In genomic region chr16:17446661-17447060, GRCh38 we compare ENCODE assay signal across 1 cellular context.
TF ChIP-seq lines count a peak whose summit lies in the region.

No MANE protein-coding gene starts in this region.

TF ChIP-seq in H1, 55 proteins besides CTCF, POLR2A, EP300 and RAD21:
- no peak for TF ChIP-seq HDAC6 (IDR thresholded peaks at IDR 0.05; ENCODE audit: low read depth, low read length)
- TF ChIP-seq SRF (IDR thresholded peaks at IDR 0.05; ENCODE audit: low read depth, low read length): no peak
- TF ChIP-seq KDM4A (IDR thresholded peaks at IDR 0.05; ENCODE audit: low read depth, low read length, severe bottlenecking): no peak
- no peak for TF ChIP-seq USF2 (IDR thresholded peaks at IDR 0.05; ENCODE audit: low read length)
- TF ChIP-seq KDM1A (IDR thresholded peaks at IDR 0.05; ENCODE audit: borderline replicate concordance, low read length): no peak
- no peak for TF ChIP-seq CBX8 (IDR thresholded peaks at IDR 0.05; ENCODE audit: borderline replicate concordance, low read depth, low read length)
- TF ChIP-seq NANOG (IDR thresholded peaks at IDR 0.05; ENCODE audit: insufficient read depth, low read depth, low read length, poor library complexity, severe bottlenecking): no peak
- TF ChIP-seq TAF1 (IDR thresholded peaks at IDR 0.05; ENCODE audit: low read depth, low read length): no peak
- no peak for TF ChIP-seq PHF8 (conservative IDR thresholded peaks at IDR 0.05; ENCODE audit: low read depth, low read length)
- TF ChIP-seq JUN (IDR thresholded peaks at IDR 0.05; ENCODE audit: low read depth, low read length): no peak
- no peak for TF ChIP-seq CHD1 (IDR thresholded peaks at IDR 0.05; ENCODE audit: low read depth, low read length)
